In the genomic region with DNA sequence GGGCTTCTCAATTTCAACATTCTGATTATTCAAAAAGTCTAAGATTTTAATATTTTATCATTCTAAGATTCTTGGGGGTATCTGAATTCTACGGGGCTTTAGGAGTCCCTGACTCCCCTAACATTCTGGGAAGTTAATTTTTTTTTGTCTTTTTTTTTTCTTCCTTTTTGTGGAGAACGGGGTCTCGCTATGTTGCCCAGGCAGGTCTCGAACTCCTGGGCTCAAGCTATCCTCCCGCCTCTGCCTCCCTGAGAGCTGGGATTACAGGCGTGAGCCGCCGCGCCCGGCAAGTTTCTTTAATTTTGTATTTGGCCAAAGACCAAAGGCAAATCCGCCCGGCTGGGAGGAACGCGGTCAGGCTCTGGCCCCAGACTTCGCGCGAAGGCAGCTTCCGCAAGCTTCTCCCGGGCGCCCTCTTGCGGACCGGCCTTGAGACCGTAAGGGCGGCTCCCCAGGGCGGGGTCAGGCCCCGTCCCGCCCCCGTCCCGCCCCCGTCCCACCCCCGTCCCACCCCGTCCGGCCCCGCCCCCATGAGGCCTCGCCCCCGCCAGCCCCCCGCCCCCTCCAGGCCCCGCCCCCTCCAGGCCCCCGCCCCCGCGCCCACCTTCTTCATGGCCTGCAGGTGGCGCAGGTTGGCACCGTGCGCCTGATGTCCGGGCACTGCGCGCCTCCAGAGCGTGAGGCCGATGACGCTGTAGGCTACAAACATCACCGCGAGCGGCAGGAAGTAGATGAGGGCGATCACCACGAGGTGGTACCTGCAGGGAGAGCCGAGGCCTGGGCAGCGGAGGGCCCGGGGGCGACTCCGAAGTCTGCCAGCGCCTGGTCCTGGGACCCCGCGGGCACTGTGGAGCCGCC, we compare ENCODE assay signal across 8 cellular contexts. TPM values are rescaled to one million over a fixed set of nuclear protein-coding genes. Genes with fewer than 3 reads are reported as not detected.
A peak's percentile ranks its signal among the peaks of the same experiment; 100 is the strongest.
DNase-seq lines count a peak whose midpoint lies in the region; ATAC-seq, FAIRE-seq and TF ChIP-seq lines count a peak whose summit lies in the region.

No MANE protein-coding gene starts in this region.

- peak; percentile 74 for DNase-seq in D721Med (ENCODE audit: insufficient read length, low spot score)
- peak; percentile 76 for DNase-seq in HT1080 (ENCODE audit: low read depth)
- peak; percentile 69 for DNase-seq in NK-92 treated with Interleukin-12 subunit alpha and Interleukin-12 subunit beta, amount 100 ng/mL, for 24 hours (lab: John Stamatoyannopoulos, UW)
- DNase-seq in activated CD8-positive, alpha-beta memory T cell treated with anti-CD3 and anti-CD28 coated beads, Interleukin-2, amount 10 ng/mL, durations not matched to agents 7 days and 5 days = peak; percentile 94
- peak; percentile 98 for DNase-seq in endodermal cell
- DNase-seq in stimulated activated CD8-positive, alpha-beta memory T cell treated with anti-CD3 and anti-CD28 coated beads, Interleukin-2, amount 100 ng/mL, for 1 hour (ENCODE audit: low read depth in 2 of 2) = peak; percentile 75 to 83

- H3K27ac ChIP-seq in endodermal cell (ENCODE audit: low read depth, low read length) = no peak overlapping the region

- H3K36me3 ChIP-seq in endodermal cell (ENCODE audit: control insufficient read depth, insufficient read depth, low read length) = no peaks in the 10 kb centered on the region

- H3K9me3 ChIP-seq in endodermal cell (ENCODE audit: control insufficient read depth, low read length) = no peaks in the 10 kb centered on the region
- no peaks in the 10 kb centered on the region for H3K9me3 ChIP-seq in mononuclear cell (ENCODE audit: low read depth, low read length)

- peaks cover 18% of the 10 kb centered on the region for H3K4me1 Mint-ChIP-seq in activated CD8-positive, alpha-beta memory T cell treated with anti-CD3 and anti-CD28 coated beads, Interleukin-2, amount 10 ng/mL, durations not matched to agents 7 days and 5 days
- H3K4me1 Mint-ChIP-seq in endodermal cell = peaks cover 10% of the 10 kb centered on the region

- no peaks in the 10 kb centered on the region for H3K27me3 Mint-ChIP-seq in activated CD8-positive, alpha-beta memory T cell treated with anti-CD3 and anti-CD28 coated beads, Interleukin-2, amount 10 ng/mL, durations not matched to agents 7 days and 5 days
- peaks cover 4% of the 10 kb centered on the region for H3K27me3 Mint-ChIP-seq in endodermal cell (ENCODE audit: insufficient read depth)

- H3K36me3 Mint-ChIP-seq in activated CD8-positive, alpha-beta memory T cell treated with anti-CD3 and anti-CD28 coated beads, Interleukin-2, amount 10 ng/mL, durations not matched to agents 7 days and 5 days = peaks cover 1% of the 10 kb centered on the region
- H3K36me3 Mint-ChIP-seq in endodermal cell (ENCODE audit: low read depth) = no peaks in the 10 kb centered on the region

- WGBS in endodermal cell (ENCODE audit: insufficient coverage in 1 of 2, insufficient read length in 1 of 2), 2 experiments = 9% methylated on average over 11 to 51 of the region's 64 CpGs

- H3K4me3 ChIP-seq in endodermal cell (ENCODE audit: low read length) = peak overlapping the region; percentile 56
- H3K4me3 ChIP-seq in mononuclear cell (ENCODE audit: low read length) = peak overlapping the region; percentile 26

- peak; percentile 69 for ATAC-seq in GM21367 (IDR thresholded peaks at IDR 0.05; ENCODE audit: unreplicated experiment)
- ATAC-seq in activated CD8-positive, alpha-beta memory T cell treated with anti-CD3 and anti-CD28 coated beads, Interleukin-2, amount 10 ng/mL, durations not matched to agents 7 days and 5 days = peak; percentile 94

- H3K9me3 Mint-ChIP-seq in activated CD8-positive, alpha-beta memory T cell treated with anti-CD3 and anti-CD28 coated beads, Interleukin-2, amount 10 ng/mL, durations not matched to agents 7 days and 5 days (ENCODE audit: low read depth) = no peaks in the 10 kb centered on the region
- H3K9me3 Mint-ChIP-seq in endodermal cell = no peaks in the 10 kb centered on the region

- H3K4me1 ChIP-seq in endodermal cell (ENCODE audit: control insufficient read depth, insufficient read depth, low read length) = no peaks in the 10 kb centered on the region
- peaks cover 20% of the 10 kb centered on the region for H3K4me1 ChIP-seq in mononuclear cell (ENCODE audit: insufficient read depth, low read length)

- no peaks in the 10 kb centered on the region for H3K27me3 ChIP-seq in endodermal cell (ENCODE audit: control insufficient read depth, insufficient read depth, low read length, poor library complexity, severe bottlenecking)
- no peaks in the 10 kb centered on the region for H3K27me3 ChIP-seq in mononuclear cell (ENCODE audit: insufficient read depth, low read length)

- FAIRE-seq in D721Med (lab: Jason Lieb, UNC) = no peak

- H3K9ac ChIP-seq in endodermal cell (ENCODE audit: extremely low read depth, low read length, poor library complexity, severe bottlenecking) = no peak overlapping the region

- TF ChIP-seq CTCF in D721Med (IDR thresholded peaks at IDR 0.05; ENCODE audit: insufficient read depth, missing control alignments) (peak; percentile 44), endodermal cell (conservative IDR thresholded peaks at IDR 0.05) (peak; percentile 89)

- H3K27ac Mint-ChIP-seq in activated CD8-positive, alpha-beta memory T cell treated with anti-CD3 and anti-CD28 coated beads, Interleukin-2, amount 10 ng/mL, durations not matched to agents 7 days and 5 days = peak overlapping the region; percentile 77
- H3K27ac Mint-ChIP-seq in endodermal cell = no peak overlapping the region

- H3K4me3 Mint-ChIP-seq in activated CD8-positive, alpha-beta memory T cell treated with anti-CD3 and anti-CD28 coated beads, Interleukin-2, amount 10 ng/mL, durations not matched to agents 7 days and 5 days = peak overlapping the region; percentile 54
- H3K4me3 Mint-ChIP-seq in endodermal cell = no peak overlapping the region

- CTCF ChIA-PET in activated CD8-positive, alpha-beta memory T cell treated with anti-CD3 and anti-CD28 coated beads, Interleukin-2, amount 10 ng/mL, durations not matched to agents 7 days and 5 days (lab: Charles Lee) = interaction anchor here (0.5 to 3.0 kb wide), 43 partner anchors 9 to 452 kb away, joined by 3 to 44 read pairs (median 5); a partner anchor contains a TSS

RNA-seq across cellular contexts. Expression of a gene that starts 8.2 kb away (rescaled TPM):
- not detected in 2 replicates for total RNA-seq in HT1080 (2014; rRNA removed; shearing (Covaris generic))
- polyA plus RNA-seq in HT1080 (2015; cell fraction: cytosol; rRNA removed) = not detected in 2 replicates
- polyA plus RNA-seq in HT1080 (2015; cell fraction: nucleus; rRNA removed) = not detected in 2 replicates
- not detected for total RNA-seq in activated CD8-positive, alpha-beta memory T cell treated with anti-CD3 and anti-CD28 coated beads, Interleukin-2, amount 10 ng/mL, durations not matched to agents 7 days and 5 days
- total RNA-seq in endodermal cell = not detected
- polyA plus RNA-seq in endodermal cell (2013, experiment 1 of 2) = not detected
- not detected for polyA plus RNA-seq in endodermal cell (2013, experiment 2 of 2)
- total RNA-seq in mononuclear cell = not detected

RNA-seq across cellular contexts. Expression of a gene that starts 42.7 kb away (rescaled TPM):
- 0.71 TPM in 1 of 2 replicates, not detected in the other for total RNA-seq in HT1080 (2014; rRNA removed; shearing (Covaris generic))
- polyA plus RNA-seq in HT1080 (2015; cell fraction: cytosol; rRNA removed) = 1.2 and 2.0 TPM in 2 replicates
- polyA plus RNA-seq in HT1080 (2015; cell fraction: nucleus; rRNA removed) = 1.00 and 2.7 TPM in 2 replicates
- total RNA-seq in activated CD8-positive, alpha-beta memory T cell treated with anti-CD3 and anti-CD28 coated beads, Interleukin-2, amount 10 ng/mL, durations not matched to agents 7 days and 5 days = 1 to 10 TPM; 2.5 to 4.2 TPM
- total RNA-seq in endodermal cell (10 to 100 TPM; 10.1 to 15.8 TPM), mononuclear cell (1.6 TPM)
- 9.4 TPM for polyA plus RNA-seq in endodermal cell (2013, experiment 1 of 2)
- polyA plus RNA-seq in endodermal cell (2013, experiment 2 of 2) = 7.9 TPM
